In genomic region chr20:33516882-33517281, GRCh38 we compare ENCODE assay signal across 11 cellular contexts. TPM values are rescaled to one million over a fixed set of nuclear protein-coding genes. Genes with fewer than 3 reads are reported as not detected.
DNase-seq lines count a peak whose midpoint lies in the region; ATAC-seq, FAIRE-seq and TF ChIP-seq lines count a peak whose summit lies in the region.
"Had no signal": no experiment of that assay in that cellular context is flagged by ENCODE, and none has a peak within 500 bp of the region (broad histone marks: within the 10 kb centered on the region; RNA-seq: fewer than 3 reads in every experiment).

No MANE protein-coding gene starts in this region.

- no peaks in the 10 kb centered on the region for H3K27me3 Mint-ChIP-seq in CD4-positive, CD25-positive, alpha-beta regulatory T cell
- H3K27me3 Mint-ChIP-seq in GM23338 (ENCODE audit: insufficient read depth, low read depth, poor library complexity) (peaks cover 2% of the 10 kb centered on the region), astrocyte (ENCODE audit: low read depth, unreplicated experiment) (no peaks in the 10 kb centered on the region)
- H3K27me3 Mint-ChIP-seq in naive thymus-derived CD8-positive, alpha-beta T cell = no peaks in the 10 kb centered on the region

- no peak overlapping the region for H3K9ac ChIP-seq in astrocyte (ENCODE audit: low read length)

- no peak overlapping the region for H3K4me2 ChIP-seq in GM23338
- no peak overlapping the region for H3K4me2 ChIP-seq in astrocyte (ENCODE audit: low read length)

- H2AFZ ChIP-seq in GM23338 (no peak overlapping the region), astrocyte (ENCODE audit: low read depth, low read length) (no peak overlapping the region)

- no peaks in the 10 kb centered on the region for H3K36me3 Mint-ChIP-seq in CD4-positive, CD25-positive, alpha-beta regulatory T cell
- H3K36me3 Mint-ChIP-seq in GM23338 (ENCODE audit: low read depth) (no peaks in the 10 kb centered on the region), astrocyte (ENCODE audit: low read depth, unreplicated experiment) (no peaks in the 10 kb centered on the region)
- H3K36me3 Mint-ChIP-seq in naive thymus-derived CD8-positive, alpha-beta T cell = peaks cover 0 to 7% (median 0%) of the 10 kb centered on the region in 3 donors

- no peak for ATAC-seq in CD4-positive, CD25-positive, alpha-beta regulatory T cell (ENCODE audit: low read depth in 2 of 2)
- ATAC-seq in GM23338 (no peak), left lobe of liver (peak; percentile 10)
- ATAC-seq in naive thymus-derived CD8-positive, alpha-beta T cell = no peak
- ATAC-seq: left cardiac atrium had no signal

- peak overlapping the region in 2 of 3 donors; percentile 70 to 72 for H3K27ac Mint-ChIP-seq in CD4-positive, CD25-positive, alpha-beta regulatory T cell
- H3K27ac Mint-ChIP-seq in GM23338 = peak overlapping the region; percentile 16
- peak overlapping the region; percentile 62 for H3K27ac Mint-ChIP-seq in astrocyte (ENCODE audit: unreplicated experiment)
- peak overlapping the region in 4 of 10 donors; percentile 1 to 58 (median 44) for H3K27ac Mint-ChIP-seq in naive thymus-derived CD8-positive, alpha-beta T cell
- H3K27ac Mint-ChIP-seq: T-helper 1 cell treated with Interleukin-12 subunit alpha and Interleukin-12 subunit beta and Interleukin-4 antibody, amounts not matched to agents 30 μg/mL and 1 μg/mL, for 36 hours had no signal

- H3K4me3 ChIP-seq in CD4-positive, CD25-positive, alpha-beta regulatory T cell (ENCODE audit: low read depth, low read length) = no peak overlapping the region
- H3K4me3 ChIP-seq in GM23338 = no peak overlapping the region
- H3K4me3 ChIP-seq in astrocyte (ENCODE audit: insufficient read depth, low read depth, low read length) = no peak overlapping the region

- peaks cover 14 to 41% (median 26%) of the 10 kb centered on the region in 4 donors for H3K4me1 Mint-ChIP-seq in CD4-positive, CD25-positive, alpha-beta regulatory T cell
- peaks cover 3% of the 10 kb centered on the region; the same call in 2 of the 3 replicates for H3K4me1 Mint-ChIP-seq in GM23338
- H3K4me1 Mint-ChIP-seq in astrocyte (ENCODE audit: low read depth, unreplicated experiment) = peaks cover 10% of the 10 kb centered on the region
- peaks cover 8 to 43% (median 22%) of the 10 kb centered on the region in 4 donors for H3K4me1 Mint-ChIP-seq in naive thymus-derived CD8-positive, alpha-beta T cell

- H3K79me2 ChIP-seq in GM23338 (replicated peaks; ENCODE audit: insufficient read depth) (peaks cover 18% of the 10 kb centered on the region), astrocyte (ENCODE audit: insufficient read depth, low read length) (peaks cover 3% of the 10 kb centered on the region)

- H3K27ac ChIP-seq in CD4-positive, CD25-positive, alpha-beta regulatory T cell (ENCODE audit: insufficient read depth, low read length, poor library complexity, severe bottlenecking) = no peak overlapping the region
- H3K27ac ChIP-seq in GM23338 (ENCODE audit: low read depth) (no peak overlapping the region), astrocyte (ENCODE audit: low read depth, low read length) (no peak overlapping the region)

- H3K4me1 ChIP-seq in CD4-positive, CD25-positive, alpha-beta regulatory T cell (ENCODE audit: control insufficient read depth, insufficient read depth, low read length, poor library complexity, severe bottlenecking) = no peaks in the 10 kb centered on the region
- H3K4me1 ChIP-seq in GM23338 (ENCODE audit: insufficient read depth) (0 out of 2 replicates have a peak, but pooled peaks cover 6% of the 10 kb centered on the region), astrocyte (ENCODE audit: insufficient read depth, low read length) (peaks cover 8% of the 10 kb centered on the region)

- H4K20me1 ChIP-seq in GM23338 (replicated peaks; ENCODE audit: insufficient read depth) (no peaks in the 10 kb centered on the region; the same call in 1 of the 2 replicates), astrocyte (ENCODE audit: insufficient read depth, low read length) (peaks cover 20% of the 10 kb centered on the region)

- H3K9me2 ChIP-seq in GM23338 (ENCODE audit: insufficient read depth) = no peaks in the 10 kb centered on the region

- DNase-seq in CD4-positive, CD25-positive, alpha-beta regulatory T cell = peak in 1 of 3 donors; percentile 47
- no peak for DNase-seq in GM23338 (ENCODE audit: low spot score)
- DNase-seq in astrocyte (ENCODE audit: low read depth) = peak; percentile 22
- no peak for DNase-seq in left lobe of liver (ENCODE audit: low spot score)
- DNase-seq in T-helper 9 cell = no peak
- DNase-seq in naive thymus-derived CD8-positive, alpha-beta T cell = no peak
- no peak for DNase-seq in activated gamma-delta T cell treated with Interleukin-2 at 50 U/mL for 16 hours
- no peak for DNase-seq in iPS-NIHi11 (ENCODE audit: low spot score)
- DNase-seq: amygdala, left cardiac atrium had no signal

- TF ChIP-seq CTCF in GM23338 (conservative IDR thresholded peaks at IDR 0.05; ENCODE audit: low read depth in 2 of 2) (no peak), astrocyte (IDR thresholded peaks at IDR 0.05; ENCODE audit: insufficient read depth, low read depth, low read length) (no peak)

- POLR2A ChIA-PET in naive thymus-derived CD8-positive, alpha-beta T cell (lab: Charles Lee) = interaction anchor here (0.6 to 0.7 kb wide), 3 partner anchors 44 to 723 kb away, joined by 3 read pairs; no protein-coding TSS in a partner anchor

- no peaks in the 10 kb centered on the region for H3K9me3 ChIP-seq in CD4-positive, CD25-positive, alpha-beta regulatory T cell (ENCODE audit: control insufficient read depth in 2 of 2, low read length in 2 of 2)
- no peaks in the 10 kb centered on the region for H3K9me3 ChIP-seq in astrocyte (ENCODE audit: insufficient read depth, low read depth, low read length)

- no peak overlapping the region for H3K4me3 Mint-ChIP-seq in CD4-positive, CD25-positive, alpha-beta regulatory T cell
- H3K4me3 Mint-ChIP-seq in GM23338 (no peak overlapping the region), astrocyte (ENCODE audit: unreplicated experiment) (peak overlapping the region; percentile 20)
- no peak overlapping the region for H3K4me3 Mint-ChIP-seq in naive thymus-derived CD8-positive, alpha-beta T cell
- H3K4me3 Mint-ChIP-seq: T-helper 1 cell treated with Interleukin-12 subunit alpha and Interleukin-12 subunit beta and Interleukin-4 antibody, amounts not matched to agents 30 μg/mL and 1 μg/mL, for 36 hours had no signal

- H3K27me3 ChIP-seq in CD4-positive, CD25-positive, alpha-beta regulatory T cell (ENCODE audit: control insufficient read depth, insufficient read depth, low read length) = no peaks in the 10 kb centered on the region
- H3K27me3 ChIP-seq in GM23338 (ENCODE audit: insufficient read depth) = no peaks in the 10 kb centered on the region
- no peaks in the 10 kb centered on the region for H3K27me3 ChIP-seq in astrocyte (ENCODE audit: insufficient read depth, low read length)

- no peaks in the 10 kb centered on the region for H3K9me3 Mint-ChIP-seq in CD4-positive, CD25-positive, alpha-beta regulatory T cell
- H3K9me3 Mint-ChIP-seq in GM23338 (no peaks in the 10 kb centered on the region), astrocyte (ENCODE audit: unreplicated experiment) (no peaks in the 10 kb centered on the region)
- no peaks in the 10 kb centered on the region for H3K9me3 Mint-ChIP-seq in naive thymus-derived CD8-positive, alpha-beta T cell
- H3K9me3 Mint-ChIP-seq: T-helper 1 cell treated with Interleukin-12 subunit alpha and Interleukin-12 subunit beta and Interleukin-4 antibody, amounts not matched to agents 30 μg/mL and 1 μg/mL, for 36 hours had no signal

- H3F3A ChIP-seq in GM23338 (replicated peaks; ENCODE audit: low read depth) = no peaks in the 10 kb centered on the region

- H3K36me3 ChIP-seq in CD4-positive, CD25-positive, alpha-beta regulatory T cell (ENCODE audit: control insufficient read depth, insufficient read depth, low read length) = no peaks in the 10 kb centered on the region
- H3K36me3 ChIP-seq in GM23338 (ENCODE audit: insufficient read depth) (no peaks in the 10 kb centered on the region), astrocyte (ENCODE audit: insufficient read depth, low read length) (no peaks in the 10 kb centered on the region)

- FAIRE-seq in astrocyte (lab: Jason Lieb, UNC) = no peak

TF ChIP-seq in GM23338, 12 proteins besides CTCF, POLR2A, EP300 and RAD21 (continues in another document):
- TF ChIP-seq POLR2AphosphoS5 (IDR thresholded peaks at IDR 0.05; ENCODE audit: low read depth) = no peak
- TF ChIP-seq ETS1 (IDR thresholded peaks at IDR 0.05) = no peak
- no peak for TF ChIP-seq ZNF331 (CRISPR knock-in tag; IDR thresholded peaks at IDR 0.05; ENCODE audit: low read depth)
- TF ChIP-seq NANOG (IDR thresholded peaks at IDR 0.05; ENCODE audit: borderline replicate concordance) = no peak
- TF ChIP-seq CREB1 (CRISPR knock-in tag; IDR thresholded peaks at IDR 0.05; ENCODE audit: low read depth) = no peak
- no peak for TF ChIP-seq EZH2phosphoT487 (IDR thresholded peaks at IDR 0.05; ENCODE audit: unreplicated experiment)

RNA-seq across cellular contexts. Expression of gene CBFA2T2, which starts 27.0 kb away (rescaled TPM):
- total RNA-seq in CD4-positive, CD25-positive, alpha-beta regulatory T cell = 31.0 TPM
- 10 to 100 TPM; 11.8 to 14.8 (median 13.2) TPM for polyA plus RNA-seq in CD4-positive, CD25-positive, alpha-beta regulatory T cell
- 14.7 and 15.8 TPM in 2 replicates for total RNA-seq in GM23338 (2014; rRNA removed; shearing (Covaris generic))
- polyA plus RNA-seq in GM23338 (2016; fragmentation: Nextera tagmentation; extraction: Ambion mirVana) = 12.3 and 12.7 TPM in 2 replicates
- total RNA-seq in astrocyte (12.2 and 14.6 TPM in 2 replicates), left lobe of liver (5.7 TPM)
- 10 to 100 TPM; 33.5 to 33.8 TPM for total RNA-seq in naive thymus-derived CD8-positive, alpha-beta T cell
- polyA plus RNA-seq in naive thymus-derived CD8-positive, alpha-beta T cell = 10 to 100 TPM; 11.9 to 17.9 (median 14.8) TPM
